Comparison of ENCODE assay signal across 13 cellular contexts in genomic region chr11:12239396-12240298, GRCh38.
DNase-seq lines count a peak whose midpoint lies in the region; ATAC-seq and TF ChIP-seq lines count a peak whose summit lies in the region.
"Had no signal": no experiment of that assay in that cellular context is flagged by ENCODE, and none has a peak within 500 bp of the region (broad histone marks: within the 10 kb centered on the region; RNA-seq: fewer than 3 reads in every experiment).

No MANE protein-coding gene starts in this region.

- H3K27me3 ChIP-seq in PC-3 (ENCODE audit: low read length) (no peaks in the 10 kb centered on the region), smooth muscle cell (ENCODE audit: low read depth) (no peaks in the 10 kb centered on the region), brain microvascular endothelial cell (replicated peaks) (no peaks in the 10 kb centered on the region)
- H3K27me3 ChIP-seq: Peyer's patch had no signal

- H3K27ac Mint-ChIP-seq in HFFc6 = peak overlapping the region; percentile 77

- CTCF ChIA-PET in PC-3 (lab: Charles Lee) = interaction anchor here (0.6 kb wide), 1 partner anchor 58 kb away, joined by 3 read pairs; no protein-coding TSS in a partner anchor

- no peaks in the 10 kb centered on the region for H3F3A ChIP-seq in PC-3 (ENCODE audit: low read length, unreplicated experiment)
- H3F3A ChIP-seq in smooth muscle cell (ENCODE audit: low read depth) = no peaks in the 10 kb centered on the region

- POLR2A ChIA-PET in PC-3 (lab: Charles Lee; ENCODE audit: unreplicated experiment) = no interaction called here

- peaks cover 68% of the 10 kb centered on the region for H3K36me3 Mint-ChIP-seq in HFFc6 (ENCODE audit: low read depth)

- peak overlapping the region; percentile 17; the same call in 1 of the 2 replicates for H3K27ac ChIP-seq in PC-3 (ENCODE audit: low read length)
- H3K27ac ChIP-seq in smooth muscle cell (ENCODE audit: low read depth) = peak overlapping the region; percentile 99
- H3K27ac ChIP-seq in brain microvascular endothelial cell = no peak overlapping the region

- H3K9me2 ChIP-seq in PC-3 (replicated peaks; ENCODE audit: low read length) = no peaks in the 10 kb centered on the region

- no TSS peak for BruUV-seq in PC-3 (replicated peaks; lab: Mats Ljungman, UMichigan)

- H3K9ac ChIP-seq in PC-3 (ENCODE audit: low read length) (no peak overlapping the region), smooth muscle cell (ENCODE audit: low read depth) (no peak overlapping the region)

- ATAC-seq in PC-3 (peak; percentile 53), GM18909 (IDR thresholded peaks at IDR 0.05; ENCODE audit: poor library complexity, unreplicated experiment) (no peak)
- ATAC-seq: naive thymus-derived CD8-positive, alpha-beta T cell had no signal

- peaks cover 15% of the 10 kb centered on the region for H3K27me3 Mint-ChIP-seq in HFFc6 (ENCODE audit: insufficient read depth)
- H3K27me3 Mint-ChIP-seq: naive thymus-derived CD8-positive, alpha-beta T cell had no signal

- no peak overlapping the region for H3K4me3 Mint-ChIP-seq in HFFc6
- H3K4me3 Mint-ChIP-seq: naive thymus-derived CD8-positive, alpha-beta T cell had no signal

- in situ Hi-C loops in brain microvascular endothelial cell (cut with HindIII; ENCODE audit: low pct_ligation_motif_present, low sequenced_read_pairs) = no loop called here

- H3K4me2 ChIP-seq in PC-3 (ENCODE audit: low read length) (peak overlapping the region; percentile 5; the same call in 1 of the 2 replicates), smooth muscle cell (no peak overlapping the region)

- peaks cover 27% of the 10 kb centered on the region for H3K4me1 ChIP-seq in PC-3 (ENCODE audit: insufficient read depth, low read length)
- H3K4me1 ChIP-seq in smooth muscle cell (ENCODE audit: low read depth) = no peaks in the 10 kb centered on the region

- H3K36me3 ChIP-seq in PC-3 (ENCODE audit: low read depth, low read length) (peaks cover 25% of the 10 kb centered on the region), smooth muscle cell (ENCODE audit: low read depth) (peaks cover 6% of the 10 kb centered on the region), brain microvascular endothelial cell (replicated peaks) (peaks cover 93% of the 10 kb centered on the region)

- 95% methylated on average over 11 of the region's 11 CpGs for WGBS in smooth muscle cell (ENCODE audit: low lambda C conversion rate)

- no peaks in the 10 kb centered on the region for H3K9me3 ChIP-seq in PC-3 (ENCODE audit: low read length)
- H3K9me3 ChIP-seq in smooth muscle cell (replicated peaks; ENCODE audit: low read depth) = no peaks in the 10 kb centered on the region
- H3K9me3 ChIP-seq: Peyer's patch had no signal

- intact Hi-C loops in PC-3 (cut with micrococcal nuclease) = loop anchor here (5.0 kb wide), 1 partner anchor 43 kb away; no protein-coding TSS in a partner anchor

- H3K4me3 ChIP-seq in PC-3 (ENCODE audit: low read length) = no peak overlapping the region
- no peak overlapping the region for H3K4me3 ChIP-seq in epithelial cell of proximal tubule (ENCODE audit: low read depth, low read length)
- H3K4me3 ChIP-seq in smooth muscle cell = no peak overlapping the region
- no peak overlapping the region for H3K4me3 ChIP-seq in brain microvascular endothelial cell (ENCODE audit: low read depth, low read length)
- H3K4me3 ChIP-seq: Peyer's patch had no signal

- H4K20me1 ChIP-seq in PC-3 (ENCODE audit: low read length) (no peaks in the 10 kb centered on the region), smooth muscle cell (ENCODE audit: low read depth) (no peaks in the 10 kb centered on the region)

- DNase-seq in HFFc6 (no peak), PC-3 (peak; percentile 66), epithelial cell of proximal tubule (ENCODE audit: low read depth) (peak; percentile 26), smooth muscle cell (lab: John Stamatoyannopoulos, UW; ENCODE audit: unreplicated experiment) (no peak), brain microvascular endothelial cell (no peak), NK-92 (lab: John Stamatoyannopoulos, UW; ENCODE audit: unreplicated experiment) (no peak)
- no peak for DNase-seq in stimulated activated CD4-positive, alpha-beta T cell treated with anti-CD3 and anti-CD28 coated beads, Interleukin-15, amount 100 ng/mL, for 24 hours
- DNase-seq: anterior cingulate cortex; DMS153; naive thymus-derived CD8-positive, alpha-beta T cell; NCI-H187 had no signal

- no peak overlapping the region for H2AFZ ChIP-seq in PC-3 (ENCODE audit: low read length)
- H2AFZ ChIP-seq in smooth muscle cell (ENCODE audit: low read depth) = no peak overlapping the region

- TF ChIP-seq CTCF in HFFc6 (IDR thresholded peaks at IDR 0.05) = no peak
- TF ChIP-seq CTCF in PC-3 (conservative IDR thresholded peaks at IDR 0.05; ENCODE audit: low read depth, low read length) = no peak
- no peak for TF ChIP-seq CTCF in epithelial cell of proximal tubule (conservative IDR thresholded peaks at IDR 0.05; ENCODE audit: low read depth, low read length)
- no peak for TF ChIP-seq CTCF in smooth muscle cell (IDR thresholded peaks at IDR 0.05; ENCODE audit: borderline replicate concordance, insufficient read depth, poor library complexity, severe bottlenecking)
- TF ChIP-seq CTCF in brain microvascular endothelial cell (IDR thresholded peaks at IDR 0.05; ENCODE audit: low read depth, low read length, missing control alignments) = no peak

- no peaks in the 10 kb centered on the region for H3K79me2 ChIP-seq in PC-3 (ENCODE audit: low read length)
- no peaks in the 10 kb centered on the region for H3K79me2 ChIP-seq in smooth muscle cell (ENCODE audit: low read depth)

- H3K4me1 Mint-ChIP-seq in HFFc6 (ENCODE audit: low read depth) = peaks cover 69% of the 10 kb centered on the region

- no peaks in the 10 kb centered on the region for H3K9me3 Mint-ChIP-seq in HFFc6
- H3K9me3 Mint-ChIP-seq: naive thymus-derived CD8-positive, alpha-beta T cell had no signal

Comparison
In these comparisons a context has a peak if more than half of its experiments do, and no peak if none do; other contexts are left out.
1. DNase-seq: peak in PC-3 (single experiment) and epithelial cell of proximal tubule (single experiment); none in HFFc6 (single experiment), smooth muscle cell (single experiment), stimulated activated CD4-positive, alpha-beta T cell treated with anti-CD3 and anti-CD28 coated beads, Interleukin-15, amount 100 ng/mL, for 24 hours (single experiment), brain microvascular endothelial cell (single experiment) and NK-92 (single experiment).